9 cellular contexts compared by ENCODE assay signal in genomic region chr1:232144696-232145230, GRCh38.
"Had no signal": no experiment of that assay in that cellular context is flagged by ENCODE, and none has a peak within 500 bp of the region (broad histone marks: within the 10 kb centered on the region; RNA-seq: fewer than 3 reads in every experiment).

No MANE protein-coding gene starts in this region.

- H3K4me3 ChIP-seq: GM23248, HAP-1 had no signal

- H3K9me3 ChIP-seq: HAP-1 had no signal

- H3K36me3 ChIP-seq: HAP-1 had no signal

- H3K4me2 ChIP-seq: KMS-11 had no signal

- H3K27ac ChIP-seq: GM23248, KMS-11 had no signal

- H3K27ac Mint-ChIP-seq: HFFc6, IgD-negative memory B cell had no signal

- DNase-seq: GM23248, H7, HFFc6, KBM-7 had no signal

- H3K4me1 ChIP-seq: HAP-1 had no signal

- H2AFZ ChIP-seq: GM23248 had no signal

- ATAC-seq: HCT116 had no signal

- FAIRE-seq: HTR-8/SVneo had no signal

- H3K4me3 Mint-ChIP-seq: HFFc6, IgD-negative memory B cell had no signal

- H3K36me3 Mint-ChIP-seq: IgD-negative memory B cell had no signal

- H3K4me1 Mint-ChIP-seq: IgD-negative memory B cell had no signal

- H3K27me3 Mint-ChIP-seq: IgD-negative memory B cell had no signal

- H3K9ac ChIP-seq: GM23248, KMS-11 had no signal
